Comparison of ENCODE assay signal across 8 cellular contexts in genomic region chr2:38875576-38876367, GRCh38. TPM values are rescaled to one million over a fixed set of nuclear protein-coding genes. Genes with fewer than 3 reads are reported as not detected.
DNase-seq lines count a peak whose midpoint lies in the region; ATAC-seq, FAIRE-seq and TF ChIP-seq lines count a peak whose summit lies in the region.

Gene DHX57, minus strand, starts transcription at chr2:38875934. Its CDS starts 7,529 bp downstream, at chr2:38868405.
Gene MORN2, plus strand, starts transcription at chr2:38875976.

- H2AK5ac ChIP-seq in H1 (ENCODE audit: low read depth, low read length) (no peak within 1 kb of the TSS), mesendoderm (ENCODE audit: low read length) (no peak within 1 kb of the TSS)

- H4K8ac ChIP-seq in H1 (ENCODE audit: extremely low read depth, insufficient read depth, low read length) (peak within 1 kb of the TSS; percentile 94; the same call in 1 of the 2 replicates), mesendoderm (ENCODE audit: low read depth, low read length) (no peak within 1 kb of the TSS)

- peak; percentile 88 for DNase-seq in COLO668 (lab: John Stamatoyannopoulos, UW; ENCODE audit: unreplicated experiment)
- DNase-seq in HK-2 (ENCODE audit: unreplicated experiment): peak; percentile 84
- DNase-seq in NCI-H82 treated with DMSO at 0.1 percent for 48 hours (lab: John Stamatoyannopoulos, UW; ENCODE audit: unreplicated experiment): peak; percentile 45
- peak; percentile 91 for DNase-seq in activated CD8-positive, alpha-beta memory T cell treated with anti-CD3 and anti-CD28 coated beads for 24 hours
- peak; percentile 46 to 92 for DNase-seq in H1 (ENCODE audit: low read depth in 1 of 2, low spot score in 2 of 2)
- DNase-seq in mesendoderm: peak; percentile 95
- DNase-seq in stimulated activated CD8-positive, alpha-beta memory T cell treated with anti-CD3 and anti-CD28 coated beads, Interleukin-12 subunit alpha, Interleukin-12 subunit beta, amount 100 ng/mL, for 24 hours (ENCODE audit: extremely low read depth): peak; percentile 58

- peaks cover 0 to 30% of the 10 kb centered on the region in 2 experiments; a peak in 2 of 4 replicates for H3K79me2 ChIP-seq in H1 (ENCODE audit: control insufficient read depth in 1 of 2, insufficient read depth in 2 of 2, low read length in 2 of 2)
- peaks cover 6% of the 10 kb centered on the region for H3K79me2 ChIP-seq in mesendoderm (ENCODE audit: control insufficient read depth, insufficient read depth, low read length)

- H4K20me1 ChIP-seq in H1 (replicated peaks in 1 of 2; ENCODE audit: control insufficient read depth in 1 of 2, insufficient read depth in 2 of 2, low read length in 2 of 2): no peaks in the 10 kb centered on the region

- peak within 1 kb of the TSS; percentile 98 for H2AFZ ChIP-seq in H1 (ENCODE audit: low read length)

- H3K27ac ChIP-seq in H1 (ENCODE audit: low read depth, low read length): peak within 1 kb of the TSS; percentile 64
- no peak within 1 kb of the TSS for H3K27ac ChIP-seq in mesendoderm (ENCODE audit: low read depth, low read length)

- H3K4me3 ChIP-seq in H1 (ENCODE audit: extremely low read depth in 1 of 4, insufficient read depth in 2 of 4, low read depth in 3 of 4, low read length in 4 of 4) (peak within 1 kb of the TSS; percentile 68 to 99 (median 84)), mesendoderm (ENCODE audit: low read length) (peak within 1 kb of the TSS; percentile 97)

- H2BK20ac ChIP-seq in H1 (ENCODE audit: low read length): no peak within 1 kb of the TSS

- no peak for TF ChIP-seq RAD21 in H1 (IDR thresholded peaks at IDR 0.05 in 1 of 2, conservative IDR thresholded peaks at IDR 0.05 in 1 of 2; ENCODE audit: low read depth in 2 of 2, low read length in 2 of 2)

- 2% methylated on average over 52 of the region's 52 CpGs; no CpG with 5 or more reads in 1 of the 2 experiments for WGBS in H1 (ENCODE audit: extremely low coverage in 1 of 2, insufficient coverage in 1 of 2, insufficient read length in 1 of 2, insufficient replicate concordance in 2 of 2, low coverage in 1 of 2, low lambda C conversion rate in 2 of 2, missing lambda C conversion rate in 1 of 2), 2 experiments
- WGBS in mesendoderm (ENCODE audit: extremely low coverage, insufficient coverage, low lambda C conversion rate): no CpG with 5 or more reads among the region's 52 CpGs

- H3K27me3 ChIP-seq in H1 (replicated peaks in 1 of 4; ENCODE audit: control insufficient read depth in 3 of 4, extremely low read depth in 1 of 4, insufficient read depth in 3 of 4, low read length in 3 of 4): no peaks in the 10 kb centered on the region
- no peaks in the 10 kb centered on the region for H3K27me3 ChIP-seq in mesendoderm (ENCODE audit: insufficient read depth, low read length, poor library complexity)

- H3K18ac ChIP-seq in H1 (ENCODE audit: extremely low read depth, low read length): no peak within 1 kb of the TSS; the same call in 1 of the 2 replicates
- no peak within 1 kb of the TSS for H3K18ac ChIP-seq in mesendoderm (ENCODE audit: low read length)

- H3K9ac ChIP-seq in H1 (replicated peaks in 1 of 4; ENCODE audit: extremely low read depth in 1 of 4, low read depth in 3 of 4, low read length in 3 of 4): peak within 1 kb of the TSS; percentile 14 to 88 (median 80)
- peak within 1 kb of the TSS; percentile 88 for H3K9ac ChIP-seq in mesendoderm (ENCODE audit: low read length)

- peak within 1 kb of the TSS; percentile 97; the same call in 1 of the 2 replicates for H2BK15ac ChIP-seq in H1 (ENCODE audit: low read length)
- H2BK15ac ChIP-seq in mesendoderm (replicated peaks; ENCODE audit: low read depth): no peak within 1 kb of the TSS

- H2BK120ac ChIP-seq in H1 (replicated peaks; ENCODE audit: low read depth, low read length): no peak within 1 kb of the TSS
- no peak within 1 kb of the TSS for H2BK120ac ChIP-seq in mesendoderm (ENCODE audit: low read depth, low read length)

- H3K79me1 ChIP-seq in H1 (ENCODE audit: low read depth, low read length) (no peaks in the 10 kb centered on the region), mesendoderm (ENCODE audit: low read length) (peaks cover 6% of the 10 kb centered on the region)

- no peak within 1 kb of the TSS for H3K14ac ChIP-seq in H1 (ENCODE audit: insufficient read length)

- POLR2A ChIA-PET in H1 (lab: Charles Lee; ENCODE audit: partially characterized antibody): interaction anchor here (0.9 to 1.6 kb wide), 3 partner anchors 125 to 133 kb away, joined by 3 to 8 read pairs (median 5); partner anchors contain the start of gene SRSF7

- H4K5ac ChIP-seq in H1 (ENCODE audit: insufficient read length, low read depth, low read length) (peak within 1 kb of the TSS; percentile 73), mesendoderm (ENCODE audit: low read length) (no peak within 1 kb of the TSS)

- no peak within 1 kb of the TSS for H3K23ac ChIP-seq in H1 (ENCODE audit: insufficient read length)
- H3K23ac ChIP-seq in mesendoderm (ENCODE audit: low read length): no peak within 1 kb of the TSS

- H3K56ac ChIP-seq in H1 (replicated peaks; ENCODE audit: insufficient read length, low read depth, low read length) (no peak within 1 kb of the TSS), mesendoderm (ENCODE audit: low read length) (peak within 1 kb of the TSS; percentile 96)

- H3K4ac ChIP-seq in H1 (replicated peaks; ENCODE audit: insufficient read length, low read depth, low read length) (peak within 1 kb of the TSS; percentile 36), mesendoderm (ENCODE audit: low read depth, low read length) (no peak within 1 kb of the TSS)

- peak within 1 kb of the TSS; percentile 47; the same call in 1 of the 2 replicates for H2BK5ac ChIP-seq in H1 (ENCODE audit: low read depth, low read length)
- H2BK5ac ChIP-seq in mesendoderm (ENCODE audit: low read length): no peak within 1 kb of the TSS

- TF ChIP-seq CTCF in H1 (IDR thresholded peaks at IDR 0.05; ENCODE audit: control extremely low read depth in 1 of 3, insufficient read depth in 1 of 3, low read depth in 1 of 3, low read length in 3 of 3): no peak

- CTCF ChIA-PET in H1 (lab: Charles Lee; ENCODE audit: partially characterized antibody): interaction anchor here (0.6 to 1.8 kb wide), 4 partner anchors 21 to 172 kb away, joined by 3 to 8 read pairs (median 6); no protein-coding TSS in a partner anchor

- ATAC-seq in GM19463 (IDR thresholded peaks at IDR 0.05; ENCODE audit: unreplicated experiment): peak; percentile 100

- no peaks in the 10 kb centered on the region for H3K4me1 ChIP-seq in H1 (replicated peaks in 1 of 4; ENCODE audit: control insufficient read depth in 3 of 4, insufficient read depth in 4 of 4, low read length in 3 of 4)
- H3K4me1 ChIP-seq in mesendoderm (ENCODE audit: control insufficient read depth, low read depth, low read length): peaks cover 2% of the 10 kb centered on the region

- H3K23me2 ChIP-seq in H1 (ENCODE audit: low read depth, low read length): peaks cover 8% of the 10 kb centered on the region

- no peaks in the 10 kb centered on the region for H3K9me3 ChIP-seq in H1 (ENCODE audit: insufficient read depth in 2 of 2, low read depth in 1 of 2, low read length in 1 of 2)

- TF ChIP-seq EP300 in H1 (IDR thresholded peaks at IDR 0.05; ENCODE audit: borderline replicate concordance in 1 of 2, low read depth in 2 of 2, low read length in 2 of 2): no peak

- no peak for FAIRE-seq in H1 (lab: Jason Lieb, UNC)

- H2BK12ac ChIP-seq in H1 (ENCODE audit: low read depth, low read length): no peak within 1 kb of the TSS

- H3K36me3 ChIP-seq in H1 (ENCODE audit: control insufficient read depth in 2 of 4, insufficient read depth in 4 of 4, low read length in 3 of 4) (no peaks in the 10 kb centered on the region), mesendoderm (ENCODE audit: control insufficient read depth, insufficient read depth, low read length) (no peaks in the 10 kb centered on the region)

- TF ChIP-seq POLR2A in H1 (IDR thresholded peaks at IDR 0.05; ENCODE audit: control extremely low read depth in 1 of 2, low read depth in 2 of 2, low read length in 2 of 2): peak in 1 of 2 experiments; percentile 77; a peak in 2 of 3 replicates

- no peak within 1 kb of the TSS for H4K91ac ChIP-seq in H1 (replicated peaks; ENCODE audit: insufficient read length, low read length)

- H3K4me2 ChIP-seq in H1 (ENCODE audit: insufficient read depth in 1 of 2, low read depth in 2 of 2, low read length in 2 of 2) (peak within 1 kb of the TSS; percentile 76 to 90), mesendoderm (ENCODE audit: low read length) (peak within 1 kb of the TSS; percentile 83)

TF ChIP-seq in H1, 55 proteins besides CTCF, POLR2A, EP300 and RAD21 (continues in another document):
- TF ChIP-seq PHF8 (conservative IDR thresholded peaks at IDR 0.05; ENCODE audit: low read depth, low read length) (peak; percentile 72), SIN3A (conservative IDR thresholded peaks at IDR 0.05 in 1 of 2, IDR thresholded peaks at IDR 0.05 in 1 of 2; ENCODE audit: low read depth in 1 of 2, low read length in 2 of 2) (peak; percentile 96 to 97), MAX (IDR thresholded peaks at IDR 0.05) (peak; percentile 48), ASH2L (IDR thresholded peaks at IDR 0.05; ENCODE audit: low read length) (peak; percentile 92)

RNA-seq across cellular contexts. Expression of gene DHX57, which starts in this region (rescaled TPM):
- total RNA-seq in H1 (2021; fragmentation: NEBNext Ultra II Directional; extraction: Animal tissue kit (Norgen Biotek cat#: 25700)): 32.9 and 34.9 TPM in 2 replicates
- 6.1 and 10.7 TPM in 2 replicates for polyA plus RNA-seq in H1 (2011; rRNA removed)
- 13.8 TPM for polyA plus RNA-seq in H1 (2011; cell fraction: cytosol; rRNA removed)
- 9.3 TPM for polyA plus RNA-seq in H1 (2011; cell fraction: nucleus; rRNA removed)
- 16.9 to 31.3 TPM (median 21.3 TPM) in 4 replicates for polyA plus RNA-seq in H1 (2012, experiment 1 of 2)
- polyA plus RNA-seq in H1 (2012, experiment 2 of 2): 1.6 TPM
- 17.1 TPM for polyA plus RNA-seq in H1 (2013, experiment 1 of 2)
- 15.5 TPM for polyA plus RNA-seq in H1 (2013, experiment 2 of 2)
- polyA minus RNA-seq in H1 (2011; rRNA and poly(A)+ RNA removed): 42.9 and 47.6 TPM in 2 replicates
- 31.3 TPM for polyA minus RNA-seq in H1 (2011; cell fraction: cytosol; rRNA and poly(A)+ RNA removed)
- polyA minus RNA-seq in H1 (2011; cell fraction: nucleus; rRNA and poly(A)+ RNA removed): 25.9 TPM
- 17.2 TPM for polyA plus RNA-seq in mesendoderm (2013, experiment 1 of 2)
- 16.5 TPM for polyA plus RNA-seq in mesendoderm (2013, experiment 2 of 2)

RNA-seq across cellular contexts. Expression of gene MORN2, which starts in this region (rescaled TPM):
- total RNA-seq in H1 (2021; fragmentation: NEBNext Ultra II Directional; extraction: Animal tissue kit (Norgen Biotek cat#: 25700)): 9.7 and 11.3 TPM in 2 replicates
- 4.4 and 7.2 TPM in 2 replicates for polyA plus RNA-seq in H1 (2011; rRNA removed)
- 9.4 TPM for polyA plus RNA-seq in H1 (2011; cell fraction: cytosol; rRNA removed)
- 1.4 TPM for polyA plus RNA-seq in H1 (2011; cell fraction: nucleus; rRNA removed)
- polyA plus RNA-seq in H1 (2012, experiment 1 of 2): 7.9 to 19.9 TPM (median 12.8 TPM) in 4 replicates
- polyA plus RNA-seq in H1 (2012, experiment 2 of 2): 14.9 TPM
- polyA plus RNA-seq in H1 (2013, experiment 1 of 2): 15.2 TPM
- 15.9 TPM for polyA plus RNA-seq in H1 (2013, experiment 2 of 2)
- polyA minus RNA-seq in H1 (2011; rRNA and poly(A)+ RNA removed): 0.63 and 2.0 TPM in 2 replicates
- 2.0 TPM for polyA minus RNA-seq in H1 (2011; cell fraction: cytosol; rRNA and poly(A)+ RNA removed)
- polyA minus RNA-seq in H1 (2011; cell fraction: nucleus; rRNA and poly(A)+ RNA removed): 2.1 TPM
- 20.2 TPM for polyA plus RNA-seq in mesendoderm (2013, experiment 1 of 2)
- 18.6 TPM for polyA plus RNA-seq in mesendoderm (2013, experiment 2 of 2)

Comparison
In these comparisons a context has a peak if more than half of its experiments do, and no peak if none do; other contexts are left out.
1. DNase-seq: peak in every context shown above with its lines; median percentile 95 in mesendoderm; 91 in activated CD8-positive, alpha-beta memory T cell treated with anti-CD3 and anti-CD28 coated beads for 24 hours; 88 in COLO668; 84 in HK-2; 69 in H1; 58 in stimulated activated CD8-positive, alpha-beta memory T cell treated with anti-CD3 and anti-CD28 coated beads, Interleukin-12 subunit alpha, Interleukin-12 subunit beta, amount 100 ng/mL, for 24 hours; 45 in NCI-H82 treated with DMSO at 0.1 percent for 48 hours.